8 cellular contexts compared by ENCODE assay signal in the genomic region with DNA sequence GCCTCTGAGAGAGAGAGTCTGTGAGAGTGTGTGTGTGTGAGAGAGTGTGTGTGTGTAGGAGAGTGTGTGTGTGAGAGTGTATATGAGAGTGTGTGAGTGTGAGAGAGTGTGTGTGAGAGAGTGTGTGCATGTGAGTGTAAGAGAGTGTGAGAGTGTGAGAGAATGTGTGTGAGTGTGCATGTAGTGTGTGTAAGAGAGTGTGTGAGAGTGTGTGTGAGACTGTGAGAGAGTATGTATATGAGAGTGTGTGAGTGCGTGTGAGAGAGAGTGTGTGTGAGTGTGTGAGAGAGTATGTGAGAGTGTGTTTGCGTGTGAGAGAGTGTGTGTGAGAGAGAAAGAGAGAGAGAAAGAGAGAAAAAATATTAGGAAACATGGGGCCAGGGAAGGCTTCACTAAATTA.
"Had no signal": no experiment of that assay in that cellular context is flagged by ENCODE, and none has a peak within 500 bp of the region (broad histone marks: within the 10 kb centered on the region; RNA-seq: fewer than 3 reads in every experiment).

No MANE protein-coding gene starts in this region.

- FAIRE-seq: H54 had no signal

- H3K4me1 ChIP-seq: HAP-1 had no signal

- H3K27ac ChIP-seq: GM23248, KMS-11 had no signal

- H3K4me1 Mint-ChIP-seq: IgD-negative memory B cell had no signal

- H3K36me3 Mint-ChIP-seq: IgD-negative memory B cell had no signal

- H2AFZ ChIP-seq: GM23248 had no signal

- H3K9me3 Mint-ChIP-seq: IgD-negative memory B cell had no signal

- H3K9me3 ChIP-seq: HAP-1 had no signal

- DNase-seq: GM23248, GOT3, KBM-7 had no signal

- H3K27ac Mint-ChIP-seq: IgD-negative memory B cell had no signal

- H3K4me2 ChIP-seq: KMS-11 had no signal

- H3K4me3 Mint-ChIP-seq: IgD-negative memory B cell had no signal

- H3K9ac ChIP-seq: GM23248, KMS-11 had no signal

- ATAC-seq: HCT116 had no signal

- H3K4me3 ChIP-seq: GM23248, HAP-1 had no signal

- H3K36me3 ChIP-seq: HAP-1 had no signal
